ENCODE assay signal across 1 cellular context in the genomic region with DNA sequence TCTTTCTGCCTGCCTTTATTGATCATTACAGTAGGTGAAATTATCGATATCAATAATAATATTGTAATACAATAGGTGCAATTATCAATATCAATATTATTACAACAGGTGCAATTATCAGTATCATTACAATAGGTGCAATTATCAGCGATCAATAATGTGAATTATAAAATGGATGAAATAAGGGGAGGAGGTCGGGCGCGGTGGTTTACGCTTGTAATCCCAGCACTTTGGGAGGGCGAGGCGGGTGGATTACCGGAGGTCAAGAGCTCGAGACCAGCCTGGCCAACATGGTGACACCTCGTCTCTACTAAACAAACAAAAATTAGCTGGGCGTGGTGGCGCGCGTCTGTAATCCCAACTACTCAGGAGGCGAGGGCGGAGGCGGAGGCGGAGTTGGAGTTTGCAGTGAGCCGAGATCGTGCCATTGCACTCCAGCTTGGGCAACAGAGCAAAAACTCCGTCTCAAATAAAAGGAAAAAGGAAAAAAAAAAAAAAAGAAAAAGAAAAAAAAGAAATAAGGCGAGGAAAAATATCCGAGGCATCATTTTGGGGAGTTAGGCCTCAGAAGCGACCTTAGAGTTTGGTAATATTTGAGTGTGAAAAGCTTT.
TF ChIP-seq lines count a peak whose summit lies in the region.

No MANE protein-coding gene starts in this region.

TF ChIP-seq in GM23338, 12 proteins besides CTCF, POLR2A, EP300 and RAD21 (continued from another document):
- TF ChIP-seq, protein P1, sequence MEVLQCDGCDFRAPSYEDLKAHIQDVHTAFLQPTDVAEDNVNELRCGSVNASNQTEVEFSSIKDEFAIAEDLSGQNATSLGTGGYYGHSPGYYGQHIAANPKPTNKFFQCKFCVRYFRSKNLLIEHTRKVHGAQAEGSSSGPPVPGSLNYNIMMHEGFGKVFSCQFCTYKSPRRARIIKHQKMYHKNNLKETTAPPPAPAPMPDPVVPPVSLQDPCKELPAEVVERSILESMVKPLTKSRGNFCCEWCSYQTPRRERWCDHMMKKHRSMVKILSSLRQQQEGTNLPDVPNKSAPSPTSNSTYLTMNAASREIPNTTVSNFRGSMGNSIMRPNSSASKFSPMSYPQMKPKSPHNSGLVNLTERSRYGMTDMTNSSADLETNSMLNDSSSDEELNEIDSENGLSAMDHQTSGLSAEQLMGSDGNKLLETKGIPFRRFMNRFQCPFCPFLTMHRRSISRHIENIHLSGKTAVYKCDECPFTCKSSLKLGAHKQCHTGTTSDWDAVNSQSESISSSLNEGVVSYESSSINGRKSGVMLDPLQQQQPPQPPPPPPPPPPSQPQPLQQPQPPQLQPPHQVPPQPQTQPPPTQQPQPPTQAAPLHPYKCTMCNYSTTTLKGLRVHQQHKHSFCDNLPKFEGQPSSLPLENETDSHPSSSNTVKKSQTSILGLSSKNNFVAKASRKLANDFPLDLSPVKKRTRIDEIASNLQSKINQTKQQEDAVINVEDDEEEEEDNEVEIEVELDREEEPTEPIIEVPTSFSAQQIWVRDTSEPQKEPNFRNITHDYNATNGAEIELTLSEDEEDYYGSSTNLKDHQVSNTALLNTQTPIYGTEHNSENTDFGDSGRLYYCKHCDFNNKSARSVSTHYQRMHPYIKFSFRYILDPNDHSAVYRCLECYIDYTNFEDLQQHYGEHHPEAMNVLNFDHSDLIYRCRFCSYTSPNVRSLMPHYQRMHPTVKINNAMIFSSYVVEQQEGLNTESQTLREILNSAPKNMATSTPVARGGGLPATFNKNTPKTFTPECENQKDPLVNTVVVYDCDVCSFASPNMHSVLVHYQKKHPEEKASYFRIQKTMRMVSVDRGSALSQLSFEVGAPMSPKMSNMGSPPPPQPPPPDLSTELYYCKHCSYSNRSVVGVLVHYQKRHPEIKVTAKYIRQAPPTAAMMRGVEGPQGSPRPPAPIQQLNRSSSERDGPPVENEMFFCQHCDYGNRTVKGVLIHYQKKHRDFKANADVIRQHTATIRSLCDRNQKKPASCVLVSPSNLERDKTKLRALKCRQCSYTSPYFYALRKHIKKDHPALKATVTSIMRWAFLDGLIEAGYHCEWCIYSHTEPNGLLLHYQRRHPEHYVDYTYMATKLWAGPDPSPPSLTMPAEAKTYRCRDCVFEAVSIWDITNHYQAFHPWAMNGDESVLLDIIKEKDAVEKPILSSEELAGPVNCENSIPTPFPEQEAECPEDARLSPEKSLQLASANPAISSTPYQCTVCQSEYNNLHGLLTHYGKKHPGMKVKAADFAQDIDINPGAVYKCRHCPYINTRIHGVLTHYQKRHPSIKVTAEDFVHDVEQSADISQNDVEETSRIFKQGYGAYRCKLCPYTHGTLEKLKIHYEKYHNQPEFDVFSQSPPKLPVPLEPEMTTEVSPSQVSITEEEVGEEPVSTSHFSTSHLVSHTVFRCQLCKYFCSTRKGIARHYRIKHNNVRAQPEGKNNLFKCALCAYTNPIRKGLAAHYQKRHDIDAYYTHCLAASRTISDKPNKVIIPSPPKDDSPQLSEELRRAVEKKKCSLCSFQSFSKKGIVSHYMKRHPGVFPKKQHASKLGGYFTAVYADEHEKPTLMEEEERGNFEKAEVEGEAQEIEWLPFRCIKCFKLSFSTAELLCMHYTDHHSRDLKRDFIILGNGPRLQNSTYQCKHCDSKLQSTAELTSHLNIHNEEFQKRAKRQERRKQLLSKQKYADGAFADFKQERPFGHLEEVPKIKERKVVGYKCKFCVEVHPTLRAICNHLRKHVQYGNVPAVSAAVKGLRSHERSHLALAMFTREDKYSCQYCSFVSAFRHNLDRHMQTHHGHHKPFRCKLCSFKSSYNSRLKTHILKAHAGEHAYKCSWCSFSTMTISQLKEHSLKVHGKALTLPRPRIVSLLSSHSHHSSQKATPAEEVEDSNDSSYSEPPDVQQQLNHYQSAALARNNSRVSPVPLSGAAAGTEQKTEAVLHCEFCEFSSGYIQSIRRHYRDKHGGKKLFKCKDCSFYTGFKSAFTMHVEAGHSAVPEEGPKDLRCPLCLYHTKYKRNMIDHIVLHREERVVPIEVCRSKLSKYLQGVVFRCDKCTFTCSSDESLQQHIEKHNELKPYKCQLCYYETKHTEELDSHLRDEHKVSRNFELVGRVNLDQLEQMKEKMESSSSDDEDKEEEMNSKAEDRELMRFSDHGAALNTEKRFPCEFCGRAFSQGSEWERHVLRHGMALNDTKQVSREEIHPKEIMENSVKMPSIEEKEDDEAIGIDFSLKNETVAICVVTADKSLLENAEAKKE (CRISPR knock-in tag; IDR thresholded peaks at IDR 0.05), result no peak
- TF ChIP-seq POLR2AphosphoS5 (IDR thresholded peaks at IDR 0.05; ENCODE audit: low read depth) (no peak), NANOG (IDR thresholded peaks at IDR 0.05; ENCODE audit: borderline replicate concordance) (no peak), JUNB (IDR thresholded peaks at IDR 0.05; ENCODE audit: unreplicated experiment) (no peak), EZH2phosphoT487 (IDR thresholded peaks at IDR 0.05; ENCODE audit: unreplicated experiment) (no peak), ZNF331 (CRISPR knock-in tag; IDR thresholded peaks at IDR 0.05; ENCODE audit: low read depth) (no peak)
- TF ChIP-seq, protein P2, sequence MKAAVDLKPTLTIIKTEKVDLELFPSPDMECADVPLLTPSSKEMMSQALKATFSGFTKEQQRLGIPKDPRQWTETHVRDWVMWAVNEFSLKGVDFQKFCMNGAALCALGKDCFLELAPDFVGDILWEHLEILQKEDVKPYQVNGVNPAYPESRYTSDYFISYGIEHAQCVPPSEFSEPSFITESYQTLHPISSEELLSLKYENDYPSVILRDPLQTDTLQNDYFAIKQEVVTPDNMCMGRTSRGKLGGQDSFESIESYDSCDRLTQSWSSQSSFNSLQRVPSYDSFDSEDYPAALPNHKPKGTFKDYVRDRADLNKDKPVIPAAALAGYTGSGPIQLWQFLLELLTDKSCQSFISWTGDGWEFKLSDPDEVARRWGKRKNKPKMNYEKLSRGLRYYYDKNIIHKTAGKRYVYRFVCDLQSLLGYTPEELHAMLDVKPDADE (IDR thresholded peaks at IDR 0.05), result no peak
